1 cellular context compared by ENCODE assay signal in the genomic region with DNA sequence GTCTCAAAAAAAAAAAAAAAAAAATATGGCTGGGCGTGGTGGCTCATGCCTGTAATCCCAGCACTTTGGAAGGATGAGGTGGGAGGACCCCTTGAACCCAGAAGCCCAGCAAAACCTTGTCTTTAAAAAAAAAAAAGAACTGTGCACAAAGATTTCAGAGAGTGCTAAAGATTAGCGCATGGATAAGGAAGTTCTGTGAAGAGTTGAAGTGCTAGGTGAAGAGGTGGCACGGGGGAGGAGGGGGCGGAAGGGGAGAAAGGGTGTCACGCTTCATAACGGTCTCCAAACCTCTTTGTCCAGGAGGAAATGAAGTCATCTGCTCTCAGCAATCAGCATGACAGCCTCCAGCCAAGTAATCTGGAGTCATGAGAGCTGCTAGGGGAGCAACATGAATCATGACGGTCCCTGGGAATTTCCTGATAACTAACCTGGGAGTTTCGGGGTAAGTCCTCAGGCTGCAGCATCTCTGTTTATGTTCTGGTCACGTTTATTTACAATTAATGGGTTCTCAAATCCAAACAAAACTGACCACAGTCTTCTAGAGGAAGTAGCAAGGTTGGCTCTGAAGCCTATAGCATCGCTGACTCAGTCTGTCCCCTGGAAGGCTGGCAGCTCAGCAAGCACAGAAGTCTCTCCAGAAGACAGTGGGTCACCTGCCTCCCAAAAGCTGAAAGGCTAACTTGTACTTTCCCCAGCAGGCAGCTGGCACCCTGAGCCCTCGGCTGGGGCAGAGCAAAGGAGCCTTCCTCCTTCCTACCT.
A peak's percentile ranks its signal among the peaks of the same experiment; 100 is the strongest.
TF ChIP-seq lines count a peak whose summit lies in the region.

No MANE protein-coding gene starts in this region.

TF ChIP-seq in K562, 482 proteins besides CTCF, POLR2A, EP300 and RAD21 (continued from another document and continues in another):
- TF ChIP-seq, protein P1, sequence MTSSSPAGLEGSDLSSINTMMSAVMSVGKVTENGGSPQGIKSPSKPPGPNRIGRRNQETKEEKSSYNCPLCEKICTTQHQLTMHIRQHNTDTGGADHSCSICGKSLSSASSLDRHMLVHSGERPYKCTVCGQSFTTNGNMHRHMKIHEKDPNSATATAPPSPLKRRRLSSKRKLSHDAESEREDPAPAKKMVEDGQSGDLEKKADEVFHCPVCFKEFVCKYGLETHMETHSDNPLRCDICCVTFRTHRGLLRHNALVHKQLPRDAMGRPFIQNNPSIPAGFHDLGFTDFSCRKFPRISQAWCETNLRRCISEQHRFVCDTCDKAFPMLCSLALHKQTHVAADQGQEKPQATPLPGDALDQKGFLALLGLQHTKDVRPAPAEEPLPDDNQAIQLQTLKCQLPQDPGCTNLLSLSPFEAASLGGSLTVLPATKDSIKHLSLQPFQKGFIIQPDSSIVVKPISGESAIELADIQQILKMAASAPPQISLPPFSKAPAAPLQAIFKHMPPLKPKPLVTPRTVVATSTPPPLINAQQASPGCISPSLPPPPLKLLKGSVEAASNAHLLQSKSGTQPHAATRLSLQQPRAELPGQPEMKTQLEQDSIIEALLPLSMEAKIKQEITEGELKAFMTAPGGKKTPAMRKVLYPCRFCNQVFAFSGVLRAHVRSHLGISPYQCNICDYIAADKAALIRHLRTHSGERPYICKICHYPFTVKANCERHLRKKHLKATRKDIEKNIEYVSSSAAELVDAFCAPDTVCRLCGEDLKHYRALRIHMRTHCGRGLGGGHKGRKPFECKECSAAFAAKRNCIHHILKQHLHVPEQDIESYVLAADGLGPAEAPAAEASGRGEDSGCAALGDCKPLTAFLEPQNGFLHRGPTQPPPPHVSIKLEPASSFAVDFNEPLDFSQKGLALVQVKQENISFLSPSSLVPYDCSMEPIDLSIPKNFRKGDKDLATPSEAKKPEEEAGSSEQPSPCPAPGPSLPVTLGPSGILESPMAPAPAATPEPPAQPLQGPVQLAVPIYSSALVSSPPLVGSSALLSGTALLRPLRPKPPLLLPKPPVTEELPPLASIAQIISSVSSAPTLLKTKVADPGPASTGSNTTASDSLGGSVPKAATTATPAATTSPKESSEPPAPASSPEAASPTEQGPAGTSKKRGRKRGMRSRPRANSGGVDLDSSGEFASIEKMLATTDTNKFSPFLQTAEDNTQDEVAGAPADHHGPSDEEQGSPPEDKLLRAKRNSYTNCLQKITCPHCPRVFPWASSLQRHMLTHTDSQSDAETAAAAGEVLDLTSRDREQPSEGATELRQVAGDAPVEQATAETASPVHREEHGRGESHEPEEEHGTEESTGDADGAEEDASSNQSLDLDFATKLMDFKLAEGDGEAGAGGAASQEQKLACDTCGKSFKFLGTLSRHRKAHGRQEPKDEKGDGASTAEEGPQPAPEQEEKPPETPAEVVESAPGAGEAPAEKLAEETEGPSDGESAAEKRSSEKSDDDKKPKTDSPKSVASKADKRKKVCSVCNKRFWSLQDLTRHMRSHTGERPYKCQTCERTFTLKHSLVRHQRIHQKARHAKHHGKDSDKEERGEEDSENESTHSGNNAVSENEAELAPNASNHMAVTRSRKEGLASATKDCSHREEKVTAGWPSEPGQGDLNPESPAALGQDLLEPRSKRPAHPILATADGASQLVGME (CRISPR knock-in tag; IDR thresholded peaks at IDR 0.05) = no peak
- TF ChIP-seq, protein P2, sequence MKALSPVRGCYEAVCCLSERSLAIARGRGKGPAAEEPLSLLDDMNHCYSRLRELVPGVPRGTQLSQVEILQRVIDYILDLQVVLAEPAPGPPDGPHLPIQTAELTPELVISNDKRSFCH (CRISPR knock-in tag; IDR thresholded peaks at IDR 0.05) = no peak
- TF ChIP-seq, protein P2 (tag; IDR thresholded peaks at IDR 0.05) = 0 out of 2 replicates have a peak, but pooled peaks have one; percentile 21
- TF ChIP-seq CTCFL (IDR thresholded peaks at IDR 0.05; ENCODE audit: borderline replicate concordance, insufficient read depth, low read depth, low read length, poor library complexity, severe bottlenecking) = no peak
- no peak for TF ChIP-seq PHTF2 (CRISPR knock-in tag; IDR thresholded peaks at IDR 0.05)
- no peak for TF ChIP-seq CBX2 (IDR thresholded peaks at IDR 0.05; ENCODE audit: insufficient read depth, low read length, poor library complexity, severe bottlenecking)
- TF ChIP-seq SMAD4 (CRISPR knock-in tag; conservative IDR thresholded peaks at IDR 0.05) = peak; percentile 63; the same call in 1 of the 2 replicates
- no peak for TF ChIP-seq SIRT6 (IDR thresholded peaks at IDR 0.05; ENCODE audit: low read depth, low read length)
- TF ChIP-seq MCM3 (IDR thresholded peaks at IDR 0.05) = no peak
- no peak for TF ChIP-seq ZNF717 (CRISPR knock-in tag; IDR thresholded peaks at IDR 0.05)
- TF ChIP-seq ZNF398 (CRISPR knock-in tag; IDR thresholded peaks at IDR 0.05) = no peak
- TF ChIP-seq ZNF518B (CRISPR knock-in tag; IDR thresholded peaks at IDR 0.05) = no peak
- no peak for TF ChIP-seq YBX1 (IDR thresholded peaks at IDR 0.05)
- peak; percentile 44; the same call in 1 of the 2 replicates for TF ChIP-seq TAL1 (IDR thresholded peaks at IDR 0.05)
- TF ChIP-seq ZNF384 (IDR thresholded peaks at IDR 0.05; ENCODE audit: low read depth, low read length) = peak; percentile 68; the same call in 1 of the 2 replicates
- no peak; the same call in none of the 2 replicates for TF ChIP-seq MTA1 (IDR thresholded peaks at IDR 0.05; ENCODE audit: borderline replicate concordance)
- no peak for TF ChIP-seq SNIP1 (IDR thresholded peaks at IDR 0.05; ENCODE audit: low read depth)
- TF ChIP-seq ESRRB (CRISPR knock-in tag; IDR thresholded peaks at IDR 0.05; ENCODE audit: borderline replicate concordance) = no peak
- peak; percentile 70 for TF ChIP-seq ZBTB40 (IDR thresholded peaks at IDR 0.05)
- TF ChIP-seq ZBTB40 (CRISPR knock-in tag; IDR thresholded peaks at IDR 0.05) = no peak
- no peak for TF ChIP-seq NR3C1 (CRISPR knock-in tag; IDR thresholded peaks at IDR 0.05)
- no peak for TF ChIP-seq ZNF263 (CRISPR knock-in tag; IDR thresholded peaks at IDR 0.05; ENCODE audit: borderline replicate concordance)
- TF ChIP-seq ZNF76 (CRISPR knock-in tag; IDR thresholded peaks at IDR 0.05; ENCODE audit: borderline replicate concordance) = no peak
- TF ChIP-seq SRSF9 (IDR thresholded peaks at IDR 0.05; ENCODE audit: borderline replicate concordance, low read depth, low read length) = no peak
- no peak for TF ChIP-seq SRSF7 (optimal IDR thresholded peaks at IDR 0.05; ENCODE audit: low read depth, low read length)
- no peak for TF ChIP-seq RBM15 (IDR thresholded peaks at IDR 0.05; ENCODE audit: insufficient read depth, low read length)
- no peak for TF ChIP-seq ZNF431 (CRISPR knock-in tag; IDR thresholded peaks at IDR 0.05)
- TF ChIP-seq ZNF511 (CRISPR knock-in tag; IDR thresholded peaks at IDR 0.05) = no peak
- TF ChIP-seq ZNF324 (CRISPR knock-in tag; IDR thresholded peaks at IDR 0.05) = no peak
